ENCODE assay signal across 17 cellular contexts in the genomic region with DNA sequence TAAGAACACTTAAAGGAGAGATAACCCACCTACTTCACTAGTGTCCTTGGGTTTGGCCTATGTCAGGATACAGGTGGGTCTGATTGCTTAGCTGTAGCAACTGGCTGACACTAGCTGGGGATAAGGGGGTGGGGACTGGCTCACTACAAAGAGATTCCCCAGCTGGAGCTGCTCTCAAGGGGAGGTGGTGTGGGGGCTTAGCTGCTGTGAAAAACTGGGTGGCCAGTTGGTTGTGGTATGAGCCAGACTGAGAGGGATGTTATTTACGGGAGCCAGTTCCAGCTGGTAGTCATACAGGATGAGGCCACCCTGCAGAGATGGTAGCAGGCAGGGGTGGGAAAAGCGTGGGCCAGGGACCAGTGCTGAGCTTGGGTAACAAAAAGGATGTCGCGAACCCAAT.
"Had no signal": no experiment of that assay in that cellular context is flagged by ENCODE, and none has a peak within 500 bp of the region (broad histone marks: within the 10 kb centered on the region; RNA-seq: fewer than 3 reads in every experiment).

No MANE protein-coding gene starts in this region.

- DNase-seq: activated B cell treated with CpG ODN at 0.5 μM for 24 hours; activated CD4-positive, alpha-beta memory T cell treated with anti-CD3 and anti-CD28 coated beads, Interleukin-2, amount 10 ng/mL, durations not matched to agents 7 days and 5 days; activated CD4-positive, alpha-beta T cell treated with anti-CD3 and anti-CD28 coated beads for 48 hours; activated CD8-positive, alpha-beta memory T cell treated with anti-CD3 and anti-CD28 coated beads, Interleukin-2, amount 10 ng/mL, durations not matched to agents 7 days and 5 days; activated naive CD4-positive, alpha-beta T cell; activated naive CD8-positive, alpha-beta T cell treated with anti-CD3 and anti-CD28 coated beads for 36 hours; amniotic stem cell; effector CD8-positive, alpha-beta T cell; islet precursor cell; left colon; lower lobe of right lung; nucleus accumbens; sigmoid colon; stimulated activated naive B cell treated with anti-CD40 and anti-IgM and Interleukin-4, amounts not matched to agents 10 μg/mL and 1 μg/mL and 100 μg/mL, for 72 hours; T-helper 17 cell had no signal

- H3K36me3 ChIP-seq: esophagus muscularis mucosa, lower lobe of right lung, sigmoid colon had no signal

- H3K9me3 ChIP-seq: esophagus muscularis mucosa, lower lobe of right lung had no signal

- H3K27me3 ChIP-seq: esophagus muscularis mucosa, sigmoid colon had no signal

- ATAC-seq: activated CD8-positive, alpha-beta memory T cell treated with anti-CD3 and anti-CD28 coated beads, Interleukin-2, amount 10 ng/mL, durations not matched to agents 7 days and 5 days; left colon; lower lobe of right lung; natural killer cell treated with Interleukin-12 subunit alpha and Interleukin-12 subunit beta and Interleukin-15 and Interleukin-18, amount 100 ng/mL, for 72 hours; stimulated activated naive B cell treated with anti-CD40 and anti-IgM and Interleukin-4, amounts not matched to agents 10 μg/mL and 1 μg/mL and 100 μg/mL, for 72 hours; T-helper 17 cell had no signal

- H3K4me3 ChIP-seq: esophagus muscularis mucosa, lower lobe of right lung, sigmoid colon had no signal

- H3K27ac ChIP-seq: esophagus muscularis mucosa, lower lobe of right lung, sigmoid colon had no signal
